ENCODE assay signal across 1 cellular context in genomic region chr11:132734217-132734616, GRCh38.
TF ChIP-seq lines count a peak whose summit lies in the region.

No MANE protein-coding gene starts in this region.

TF ChIP-seq in WTC11, 78 proteins besides CTCF, POLR2A, EP300 and RAD21 (continued from another document):
- TF ChIP-seq ATF2 (CRISPR knock-in tag; IDR thresholded peaks at IDR 0.05; ENCODE audit: borderline replicate concordance, low read depth) (no peak), CREB1 (CRISPR knock-in tag; IDR thresholded peaks at IDR 0.05) (no peak), ZMAT4 (CRISPR knock-in tag; IDR thresholded peaks at IDR 0.05) (no peak), RELA (CRISPR knock-in tag; IDR thresholded peaks at IDR 0.05; ENCODE audit: borderline replicate concordance) (no peak)
